ENCODE assay signal across 33 cellular contexts in genomic region chrX:151759041-151759440, GRCh38. TPM values are rescaled to one million over a fixed set of nuclear protein-coding genes. Genes with fewer than 3 reads are reported as not detected.
"Had no signal": no experiment of that assay in that cellular context is flagged by ENCODE, and none has a peak within 500 bp of the region (broad histone marks: within the 10 kb centered on the region; RNA-seq: fewer than 3 reads in every experiment).

No MANE protein-coding gene starts in this region.

- H3K36me3 ChIP-seq: stomach, suprapubic skin, thoracic aorta, thyroid gland, tibial artery, tibial nerve, transverse colon, upper lobe of left lung, upper lobe of right lung, uterus, vagina had no signal

- H3K27me3 Mint-ChIP-seq: stimulated activated naive CD8-positive, alpha-beta T cell treated with anti-CD3 and anti-CD28 coated beads, Interleukin-15, Interleukin-2, amounts not matched to agents 100 ng/mL and 50 ng/mL, for 24 hours; type B pancreatic cell had no signal

- H3K4me1 ChIP-seq: stomach, suprapubic skin, testis, thyroid gland, tibial nerve, transverse colon, upper lobe of left lung, upper lobe of right lung, uterus had no signal

- DNase-seq: stimulated activated CD4-positive, alpha-beta T cell treated with anti-CD3 and anti-CD28 coated beads, Interleukin-2, amount 100 ng/mL, for 48 hours; stimulated activated CD4-positive, alpha-beta T cell treated with anti-CD3 and anti-CD28 coated beads, Interleukin-4, amount 100 ng/mL, for 1 hour; stimulated activated CD4-positive, alpha-beta T cell treated with anti-CD3 and anti-CD28 coated beads, Interleukin-4, amount 100 ng/mL, for 24 hours; stimulated activated CD4-positive, alpha-beta T cell treated with anti-CD3 and anti-CD28 coated beads, Interleukin-4, amount 100 ng/mL, for 4 hours; stimulated activated CD8-positive, alpha-beta memory T cell treated with anti-CD3 and anti-CD28 coated beads, Interleukin-4, amount 100 ng/mL, for 48 hours; stimulated activated naive B cell treated with anti-CD40 and anti-IgM and Interleukin-4, amounts not matched to agents 10 μg/mL and 1 μg/mL and 100 μg/mL, for 72 hours; stimulated activated naive CD4-positive, alpha-beta T cell; stimulated activated naive CD4-positive, alpha-beta T cell treated with Interleukin-2 at 50 U/mL for 16 hours; stimulated activated naive CD8-positive, alpha-beta T cell treated with anti-CD3 and anti-CD28 coated beads, Interleukin-15, amount 100 ng/mL, for 72 hours; stimulated activated naive CD8-positive, alpha-beta T cell treated with anti-CD3 and anti-CD28 coated beads, Interleukin-15, Interleukin-2, amounts not matched to agents 100 U/mL and 50 U/mL, for 24 hours; stomach; substantia nigra; testis; thyroid gland; tibial artery; transverse colon; trophoblast cell; upper lobe of left lung; upper lobe of right lung; uterus had no signal

- H3K27ac Mint-ChIP-seq: stimulated activated effector memory CD8-positive, alpha-beta T cell treated with anti-CD3 and anti-CD28 coated beads, Interleukin-12 subunit alpha, Interleukin-12 subunit beta, amount 100 ng/mL, for 72 hours; stimulated activated memory B cell treated with anti-CD40 and anti-IgM and Interleukin-4, amounts not matched to agents 10 μg/mL and 1 μg/mL and 100 μg/mL, for 72 hours; stimulated activated naive B cell treated with anti-CD40 and anti-IgM and Interleukin-4, amounts not matched to agents 10 μg/mL and 1 μg/mL and 100 μg/mL, for 72 hours; stimulated activated naive CD8-positive, alpha-beta T cell treated with anti-CD3 and anti-CD28 coated beads, Interleukin-15, amount 100 ng/mL, for 72 hours; stimulated activated naive CD8-positive, alpha-beta T cell treated with anti-CD3 and anti-CD28 coated beads, Interleukin-15, Interleukin-2, amounts not matched to agents 100 ng/mL and 50 ng/mL, for 24 hours; type B pancreatic cell had no signal

- H3K9me3 Mint-ChIP-seq: stimulated activated effector memory CD8-positive, alpha-beta T cell treated with anti-CD3 and anti-CD28 coated beads, Interleukin-12 subunit alpha, Interleukin-12 subunit beta, amount 100 ng/mL, for 72 hours; stimulated activated naive B cell treated with anti-CD40 and anti-IgM and Interleukin-4, amounts not matched to agents 10 μg/mL and 1 μg/mL and 100 μg/mL, for 72 hours; stimulated activated naive CD8-positive, alpha-beta T cell treated with anti-CD3 and anti-CD28 coated beads, Interleukin-15, amount 100 ng/mL, for 72 hours; stimulated activated naive CD8-positive, alpha-beta T cell treated with anti-CD3 and anti-CD28 coated beads, Interleukin-15, Interleukin-2, amounts not matched to agents 100 ng/mL and 50 ng/mL, for 24 hours; type B pancreatic cell had no signal

- H3K4me3 ChIP-seq: stomach, suprapubic skin, testis, thoracic aorta, thyroid gland, tibial artery, tibial nerve, transverse colon, upper lobe of left lung, upper lobe of right lung, uterus, vagina had no signal

- H3K27ac ChIP-seq: stomach, suprapubic skin, testis, thoracic aorta, thyroid gland, tibial artery, tibial nerve, transverse colon, upper lobe of left lung, upper lobe of right lung, uterus, vagina had no signal

- H3K36me3 Mint-ChIP-seq: stimulated activated effector memory CD8-positive, alpha-beta T cell treated with anti-CD3 and anti-CD28 coated beads, Interleukin-12 subunit alpha, Interleukin-12 subunit beta, amount 100 ng/mL, for 72 hours; stimulated activated memory B cell treated with anti-CD40 and anti-IgM and Interleukin-4, amounts not matched to agents 10 μg/mL and 1 μg/mL and 100 μg/mL, for 72 hours; stimulated activated naive B cell treated with anti-CD40 and anti-IgM and Interleukin-4, amounts not matched to agents 10 μg/mL and 1 μg/mL and 100 μg/mL, for 72 hours; type B pancreatic cell had no signal

- FAIRE-seq: urothelium cell line had no signal

- H3K27me3 ChIP-seq: suprapubic skin, testis, thyroid gland, tibial artery, tibial nerve, transverse colon, upper lobe of left lung, upper lobe of right lung, uterus, vagina had no signal

- H3K9me3 ChIP-seq: stomach, suprapubic skin, testis, thoracic aorta, thyroid gland, tibial artery, tibial nerve, transverse colon, upper lobe of left lung, upper lobe of right lung, uterus, vagina had no signal

- H3K4me3 Mint-ChIP-seq: stimulated activated effector memory CD8-positive, alpha-beta T cell treated with anti-CD3 and anti-CD28 coated beads, Interleukin-12 subunit alpha, Interleukin-12 subunit beta, amount 100 ng/mL, for 72 hours; stimulated activated memory B cell treated with anti-CD40 and anti-IgM and Interleukin-4, amounts not matched to agents 10 μg/mL and 1 μg/mL and 100 μg/mL, for 72 hours; stimulated activated naive B cell treated with anti-CD40 and anti-IgM and Interleukin-4, amounts not matched to agents 10 μg/mL and 1 μg/mL and 100 μg/mL, for 72 hours; stimulated activated naive CD8-positive, alpha-beta T cell treated with anti-CD3 and anti-CD28 coated beads, Interleukin-15, amount 100 ng/mL, for 72 hours; stimulated activated naive CD8-positive, alpha-beta T cell treated with anti-CD3 and anti-CD28 coated beads, Interleukin-15, Interleukin-2, amounts not matched to agents 100 ng/mL and 50 ng/mL, for 24 hours; type B pancreatic cell had no signal

- H3K4me1 Mint-ChIP-seq: stimulated activated effector memory CD8-positive, alpha-beta T cell treated with anti-CD3 and anti-CD28 coated beads, Interleukin-12 subunit alpha, Interleukin-12 subunit beta, amount 100 ng/mL, for 72 hours; stimulated activated memory B cell treated with anti-CD40 and anti-IgM and Interleukin-4, amounts not matched to agents 10 μg/mL and 1 μg/mL and 100 μg/mL, for 72 hours; stimulated activated naive B cell treated with anti-CD40 and anti-IgM and Interleukin-4, amounts not matched to agents 10 μg/mL and 1 μg/mL and 100 μg/mL, for 72 hours; stimulated activated naive CD8-positive, alpha-beta T cell treated with anti-CD3 and anti-CD28 coated beads, Interleukin-15, amount 100 ng/mL, for 72 hours had no signal

RNA-seq across cellular contexts. Expression of gene CNGA2, which starts 24.5 kb away (rescaled TPM):
- total RNA-seq: stomach, subcutaneous adipose tissue, suprapubic skin, temporal lobe, thoracic aorta, thyroid gland, tibial nerve, transverse colon, upper lobe of left lung, upper lobe of right lung, ureter, urinary bladder, uterus, vagina had no signal

RNA-seq across cellular contexts. Expression of gene FATE1, which starts 43.2 kb away (rescaled TPM):
- total RNA-seq: stomach, subcutaneous adipose tissue, suprapubic skin, temporal lobe, thoracic aorta, tibial nerve, transverse colon, upper lobe of right lung, ureter, urinary bladder, uterus, vagina had no signal
